3 cellular contexts compared by ENCODE assay signal in the genomic region with DNA sequence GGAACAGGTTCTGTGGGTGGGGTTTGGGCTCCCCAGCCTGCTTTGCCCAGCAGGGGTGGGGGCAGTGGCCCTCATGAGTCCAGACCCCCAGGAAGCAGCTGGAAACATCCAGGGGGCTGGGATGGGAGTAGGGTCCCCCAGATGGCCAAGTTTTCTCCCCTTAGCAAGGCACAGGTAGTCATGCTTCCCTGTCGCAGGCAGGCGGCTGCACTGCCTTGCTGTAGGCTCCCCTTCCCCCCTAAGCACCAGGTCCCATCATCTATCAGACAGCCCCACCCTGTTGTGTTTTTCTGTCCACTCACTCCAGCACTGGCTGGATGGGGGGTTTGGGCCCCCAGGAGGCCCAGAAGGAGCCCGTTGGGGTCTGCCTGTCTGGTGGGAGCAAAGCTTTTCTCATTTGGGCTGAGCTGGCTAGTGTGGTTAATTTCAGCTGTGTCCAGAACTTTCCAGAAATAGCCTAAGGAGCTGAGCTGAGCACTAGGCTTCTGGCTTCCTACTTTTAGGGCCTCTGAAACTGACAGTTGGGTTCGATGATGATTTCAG.
TF ChIP-seq lines count a peak whose summit lies in the region.

No MANE protein-coding gene starts in this region.

TF ChIP-seq in SK-N-SH, 30 proteins besides CTCF, POLR2A, EP300 and RAD21:
- TF ChIP-seq SIN3A (IDR thresholded peaks at IDR 0.05; ENCODE audit: borderline replicate concordance, low read depth, low read length) (no peak), SMC3 (IDR thresholded peaks at IDR 0.05; ENCODE audit: low read depth, low read length) (no peak), FOSL2 (IDR thresholded peaks at IDR 0.05; ENCODE audit: borderline replicate concordance, low read depth) (no peak), GABPA (IDR thresholded peaks at IDR 0.05; ENCODE audit: low read depth) (no peak), NRF1 (IDR thresholded peaks at IDR 0.05; ENCODE audit: low read depth, low read length) (no peak), TCF12 (IDR thresholded peaks at IDR 0.05) (no peak), ELF1 (IDR thresholded peaks at IDR 0.05) (no peak), NFIC (IDR thresholded peaks at IDR 0.05; ENCODE audit: borderline replicate concordance) (no peak)
- TF ChIP-seq, protein P1, sequence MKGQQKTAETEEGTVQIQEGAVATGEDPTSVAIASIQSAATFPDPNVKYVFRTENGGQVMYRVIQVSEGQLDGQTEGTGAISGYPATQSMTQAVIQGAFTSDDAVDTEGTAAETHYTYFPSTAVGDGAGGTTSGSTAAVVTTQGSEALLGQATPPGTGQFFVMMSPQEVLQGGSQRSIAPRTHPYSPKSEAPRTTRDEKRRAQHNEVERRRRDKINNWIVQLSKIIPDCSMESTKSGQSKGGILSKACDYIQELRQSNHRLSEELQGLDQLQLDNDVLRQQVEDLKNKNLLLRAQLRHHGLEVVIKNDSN (IDR thresholded peaks at IDR 0.05; ENCODE audit: borderline replicate concordance, low read depth), result no peak
- TF ChIP-seq, protein P2, sequence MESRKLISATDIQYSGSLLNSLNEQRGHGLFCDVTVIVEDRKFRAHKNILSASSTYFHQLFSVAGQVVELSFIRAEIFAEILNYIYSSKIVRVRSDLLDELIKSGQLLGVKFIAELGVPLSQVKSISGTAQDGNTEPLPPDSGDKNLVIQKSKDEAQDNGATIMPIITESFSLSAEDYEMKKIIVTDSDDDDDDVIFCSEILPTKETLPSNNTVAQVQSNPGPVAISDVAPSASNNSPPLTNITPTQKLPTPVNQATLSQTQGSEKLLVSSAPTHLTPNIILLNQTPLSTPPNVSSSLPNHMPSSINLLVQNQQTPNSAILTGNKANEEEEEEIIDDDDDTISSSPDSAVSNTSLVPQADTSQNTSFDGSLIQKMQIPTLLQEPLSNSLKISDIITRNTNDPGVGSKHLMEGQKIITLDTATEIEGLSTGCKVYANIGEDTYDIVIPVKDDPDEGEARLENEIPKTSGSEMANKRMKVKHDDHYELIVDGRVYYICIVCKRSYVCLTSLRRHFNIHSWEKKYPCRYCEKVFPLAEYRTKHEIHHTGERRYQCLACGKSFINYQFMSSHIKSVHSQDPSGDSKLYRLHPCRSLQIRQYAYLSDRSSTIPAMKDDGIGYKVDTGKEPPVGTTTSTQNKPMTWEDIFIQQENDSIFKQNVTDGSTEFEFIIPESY (IDR thresholded peaks at IDR 0.05; ENCODE audit: borderline replicate concordance, low read depth), result no peak
- TF ChIP-seq, protein P3, sequence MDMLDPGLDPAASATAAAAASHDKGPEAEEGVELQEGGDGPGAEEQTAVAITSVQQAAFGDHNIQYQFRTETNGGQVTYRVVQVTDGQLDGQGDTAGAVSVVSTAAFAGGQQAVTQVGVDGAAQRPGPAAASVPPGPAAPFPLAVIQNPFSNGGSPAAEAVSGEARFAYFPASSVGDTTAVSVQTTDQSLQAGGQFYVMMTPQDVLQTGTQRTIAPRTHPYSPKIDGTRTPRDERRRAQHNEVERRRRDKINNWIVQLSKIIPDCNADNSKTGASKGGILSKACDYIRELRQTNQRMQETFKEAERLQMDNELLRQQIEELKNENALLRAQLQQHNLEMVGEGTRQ (IDR thresholded peaks at IDR 0.05; ENCODE audit: borderline replicate concordance, low read depth, low read length), result no peak
- TF ChIP-seq, protein P4, sequence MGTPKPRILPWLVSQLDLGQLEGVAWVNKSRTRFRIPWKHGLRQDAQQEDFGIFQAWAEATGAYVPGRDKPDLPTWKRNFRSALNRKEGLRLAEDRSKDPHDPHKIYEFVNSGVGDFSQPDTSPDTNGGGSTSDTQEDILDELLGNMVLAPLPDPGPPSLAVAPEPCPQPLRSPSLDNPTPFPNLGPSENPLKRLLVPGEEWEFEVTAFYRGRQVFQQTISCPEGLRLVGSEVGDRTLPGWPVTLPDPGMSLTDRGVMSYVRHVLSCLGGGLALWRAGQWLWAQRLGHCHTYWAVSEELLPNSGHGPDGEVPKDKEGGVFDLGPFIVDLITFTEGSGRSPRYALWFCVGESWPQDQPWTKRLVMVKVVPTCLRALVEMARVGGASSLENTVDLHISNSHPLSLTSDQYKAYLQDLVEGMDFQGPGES (IDR thresholded peaks at IDR 0.05; ENCODE audit: low read depth, low read length), result no peak
- TF ChIP-seq, protein P5, sequence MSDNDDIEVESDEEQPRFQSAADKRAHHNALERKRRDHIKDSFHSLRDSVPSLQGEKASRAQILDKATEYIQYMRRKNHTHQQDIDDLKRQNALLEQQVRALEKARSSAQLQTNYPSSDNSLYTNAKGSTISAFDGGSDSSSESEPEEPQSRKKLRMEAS (IDR thresholded peaks at IDR 0.05; ENCODE audit: low read depth), result no peak

TF ChIP-seq in SK-N-SH treated with all-trans-retinoic acid at 6 μM for 48 hours, 23 proteins besides CTCF, POLR2A, EP300 and RAD21:
- TF ChIP-seq TOX (CRISPR knock-in tag; IDR thresholded peaks at IDR 0.05; ENCODE audit: borderline replicate concordance) (no peak), ZNF70 (CRISPR knock-in tag; IDR thresholded peaks at IDR 0.05) (no peak), ZNF8 (CRISPR knock-in tag; IDR thresholded peaks at IDR 0.05) (no peak), ESRRG (CRISPR knock-in tag; IDR thresholded peaks at IDR 0.05) (no peak), BACH2 (CRISPR knock-in tag; IDR thresholded peaks at IDR 0.05; ENCODE audit: borderline replicate concordance) (no peak), OSR1 (CRISPR knock-in tag; IDR thresholded peaks at IDR 0.05) (no peak), ZC3H10 (CRISPR knock-in tag; IDR thresholded peaks at IDR 0.05) (no peak)

TF ChIP-seq in IMR-90, 13 proteins besides CTCF, POLR2A, EP300 and RAD21:
- TF ChIP-seq CHD1 (IDR thresholded peaks at IDR 0.05; ENCODE audit: low read depth, low read length) (no peak), CEBPB (IDR thresholded peaks at IDR 0.05; ENCODE audit: low read depth, low read length) (no peak), BHLHE40 (IDR thresholded peaks at IDR 0.05; ENCODE audit: low read depth, low read length) (no peak), SMC3 (IDR thresholded peaks at IDR 0.05; ENCODE audit: low read depth, low read length) (no peak)
